In the genomic region with DNA sequence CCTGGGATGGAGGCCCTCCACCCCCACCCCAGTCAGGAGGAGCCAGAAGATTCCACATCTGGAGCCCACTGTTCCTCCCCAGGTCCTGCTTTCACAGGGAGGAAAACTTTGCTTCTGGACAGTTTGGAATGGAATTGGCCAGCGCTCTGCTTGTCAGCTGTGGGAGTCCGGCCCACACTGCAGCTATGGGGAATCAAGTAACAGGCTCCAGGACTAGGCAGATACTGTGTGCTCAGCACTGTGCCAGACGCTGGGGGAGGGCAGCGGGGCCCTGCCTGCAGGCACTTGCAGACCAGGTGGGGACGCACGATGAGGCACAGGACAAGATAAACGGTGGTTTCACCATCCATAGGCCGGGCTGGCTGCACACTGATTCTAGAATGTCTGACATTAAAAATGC, we compare ENCODE assay signal across 14 cellular contexts.
DNase-seq lines count a peak whose midpoint lies in the region; ATAC-seq and TF ChIP-seq lines count a peak whose summit lies in the region.
"Had no signal": no experiment of that assay in that cellular context is flagged by ENCODE, and none has a peak within 500 bp of the region (broad histone marks: within the 10 kb centered on the region; RNA-seq: fewer than 3 reads in every experiment).

No MANE protein-coding gene starts in this region.

- H3K36me3 ChIP-seq in esophagus squamous epithelium, result peaks cover 5 to 79% (median 20%) of the 10 kb centered on the region in 3 donors
- H3K36me3 ChIP-seq in mucosa of descending colon (ENCODE audit: low read depth), result no peaks in the 10 kb centered on the region
- peaks cover 58% of the 10 kb centered on the region for H3K36me3 ChIP-seq in CD4-positive, alpha-beta memory T cell (ENCODE audit: insufficient read depth, low read length)
- peaks cover 13% of the 10 kb centered on the region for H3K36me3 ChIP-seq in PC-3 (ENCODE audit: low read depth, low read length)

- no peak overlapping the region for H4K91ac ChIP-seq in H9 (ENCODE audit: insufficient read length, low read depth, low read length)

- TF ChIP-seq POLR2A in esophagus squamous epithelium (IDR thresholded peaks at IDR 0.05), result no peak

- H2AK5ac ChIP-seq in H9 (ENCODE audit: insufficient read length, low read length), result no peak overlapping the region

- H3K9me3 Mint-ChIP-seq in H9, result no peaks in the 10 kb centered on the region
- no peaks in the 10 kb centered on the region for H3K9me3 Mint-ChIP-seq in CD4-positive, alpha-beta memory T cell
- H3K9me3 Mint-ChIP-seq: CD8-positive, alpha-beta memory T cell had no signal

- H3K4me1 Mint-ChIP-seq in H9, result peaks cover 23 to 31% of the 10 kb centered on the region in 2 experiments
- H3K4me1 Mint-ChIP-seq in CD4-positive, alpha-beta memory T cell, result peaks cover 3 to 13% (median 8%) of the 10 kb centered on the region in 4 donors

- H3K23me2 ChIP-seq in H9 (ENCODE audit: insufficient read length, low read depth, low read length, poor library complexity, severe bottlenecking), result no peaks in the 10 kb centered on the region

- H3K56ac ChIP-seq in H9 (ENCODE audit: insufficient read length, low read depth, low read length), result no peak overlapping the region

- H3K14ac ChIP-seq in H9 (ENCODE audit: insufficient read depth, low read length), result no peak overlapping the region; the same call in 1 of the 2 replicates

- H3K4me3 Mint-ChIP-seq in H9, result no peak overlapping the region
- no peak overlapping the region for H3K4me3 Mint-ChIP-seq in CD4-positive, alpha-beta memory T cell
- H3K4me3 Mint-ChIP-seq: CD8-positive, alpha-beta memory T cell had no signal

- H2BK120ac ChIP-seq in H9 (ENCODE audit: low read depth, low read length, poor library complexity, severe bottlenecking), result no peak overlapping the region

- DNase-seq in H9, result no peak
- DNase-seq in esophagus squamous epithelium (lab: John Stamatoyannopoulos, UW), result no peak
- DNase-seq in mucosa of descending colon, result no peak
- DNase-seq in ecto neural progenitor cell (ENCODE audit: low spot score), result no peak
- DNase-seq in HUDEP-2 (lab: John Stamatoyannopoulos, UW; ENCODE audit: unreplicated experiment in 76 of 76), result no peak
- no peak for DNase-seq in CD4-positive, alpha-beta memory T cell
- DNase-seq in PC-3, result no peak
- DNase-seq: activated CD4-positive, alpha-beta T cell treated with anti-CD3 and anti-CD28 coated beads for 1 hour; CD8-positive, alpha-beta memory T cell; NCI-H524 treated with DMSO at 0.1 percent for 48 hours; stimulated activated CD4-positive, alpha-beta T cell treated with anti-CD3 and anti-CD28 coated beads, Interleukin-15, amount 100 ng/mL, for 24 hours; stimulated activated naive CD4-positive, alpha-beta T cell had no signal

- H3K4me3 ChIP-seq in esophagus squamous epithelium (no peak overlapping the region), mucosa of descending colon (no peak overlapping the region), PC-3 (ENCODE audit: low read length) (no peak overlapping the region)
- no peak overlapping the region for H3K4me3 ChIP-seq in CD4-positive, alpha-beta memory T cell (ENCODE audit: low read length in 2 of 2)
- H3K4me3 ChIP-seq: SK-N-MC had no signal

- H3T11ph ChIP-seq in H9 (ENCODE audit: low read length), result no peak overlapping the region

- no CpG with 5 or more reads among the region's 8 CpGs for WGBS in H9 (ENCODE audit: extremely low coverage, insufficient read length, low lambda C conversion rate)
- 56 to 100% methylated on average over 2 to 5 of the region's 8 CpGs for WGBS in esophagus squamous epithelium, 2 donors

- no peaks in the 10 kb centered on the region for H3K9me2 ChIP-seq in PC-3 (replicated peaks; ENCODE audit: low read length)

- no peak overlapping the region for H2BK20ac ChIP-seq in H9 (ENCODE audit: low read depth, low read length, poor library complexity, severe bottlenecking)

- no peak for TF ChIP-seq CTCF in H9 (conservative IDR thresholded peaks at IDR 0.05)
- no peak for TF ChIP-seq CTCF in esophagus squamous epithelium (IDR thresholded peaks at IDR 0.05)
- no peak for TF ChIP-seq CTCF in mucosa of descending colon (IDR thresholded peaks at IDR 0.05)
- TF ChIP-seq CTCF in PC-3 (conservative IDR thresholded peaks at IDR 0.05; ENCODE audit: low read depth, low read length), result no peak

- no peak overlapping the region for H2BK12ac ChIP-seq in H9 (ENCODE audit: insufficient read length, low read depth, low read length)

- intact Hi-C loops in esophagus squamous epithelium (cut with DNase I) (no loop called here), mucosa of descending colon (cut with DNase I, micrococcal nuclease) (no loop called here), PC-3 (cut with micrococcal nuclease) (no loop called here)
- intact Hi-C loops in CD4-positive, alpha-beta memory T cell (cut with micrococcal nuclease), result no loop called here

- H4K8ac ChIP-seq in H9 (replicated peaks; ENCODE audit: insufficient read length, low read depth, low read length), result no peak overlapping the region

- H3K79me2 ChIP-seq in H9 (ENCODE audit: insufficient read depth, low read length), result no peaks in the 10 kb centered on the region
- H3K79me2 ChIP-seq in PC-3 (ENCODE audit: low read length), result 0 out of 2 replicates have a peak, but pooled peaks cover 4% of the 10 kb centered on the region

- CTCF ChIA-PET in CD4-positive, alpha-beta memory T cell (lab: Charles Lee; ENCODE audit: partially characterized antibody), result no interaction called here
- CTCF ChIA-PET in PC-3 (lab: Charles Lee), result no interaction called here

- H3K9ac ChIP-seq in H9 (ENCODE audit: extremely low read depth, insufficient read length, low read length) (no peak overlapping the region), PC-3 (ENCODE audit: low read length) (no peak overlapping the region)

- no peaks in the 10 kb centered on the region for H4K20me1 ChIP-seq in H9 (ENCODE audit: control insufficient read depth, insufficient read depth, insufficient read length)
- no peaks in the 10 kb centered on the region for H4K20me1 ChIP-seq in PC-3 (ENCODE audit: low read length)

- H3K9me3 ChIP-seq in H9 (ENCODE audit: control insufficient read depth, low read depth, low read length) (no peaks in the 10 kb centered on the region), esophagus squamous epithelium (no peaks in the 10 kb centered on the region), mucosa of descending colon (no peaks in the 10 kb centered on the region), PC-3 (ENCODE audit: low read length) (no peaks in the 10 kb centered on the region)
- H3K9me3 ChIP-seq in CD4-positive, alpha-beta memory T cell (ENCODE audit: control insufficient read depth in 1 of 2, low read length in 2 of 2), result no peaks in the 10 kb centered on the region

- peak overlapping the region; percentile 10 for H3K18ac ChIP-seq in H9 (ENCODE audit: insufficient read length, low read depth, low read length)

- no peaks in the 10 kb centered on the region for H3K27me3 ChIP-seq in H9 (ENCODE audit: insufficient read depth, low read length)
- H3K27me3 ChIP-seq in esophagus squamous epithelium, result no peaks in the 10 kb centered on the region
- H3K27me3 ChIP-seq in CD4-positive, alpha-beta memory T cell (ENCODE audit: insufficient read depth, low read length), result no peaks in the 10 kb centered on the region
- H3K27me3 ChIP-seq in PC-3 (ENCODE audit: low read length), result no peaks in the 10 kb centered on the region

- H2BK5ac ChIP-seq in H9 (ENCODE audit: insufficient read length, low read length), result no peak overlapping the region

- BruUV-seq in PC-3 (replicated peaks; lab: Mats Ljungman, UMichigan), result no TSS peak

- H3F3A ChIP-seq in PC-3 (ENCODE audit: low read length, unreplicated experiment), result peaks cover 6% of the 10 kb centered on the region

- no peak overlapping the region for H2BK15ac ChIP-seq in H9 (ENCODE audit: low read depth, low read length)

- no peak overlapping the region for H3K23ac ChIP-seq in H9 (ENCODE audit: insufficient read length, low read depth, low read length)

- no peaks in the 10 kb centered on the region for H3K27me3 Mint-ChIP-seq in H9 (ENCODE audit: low read depth)
- no peaks in the 10 kb centered on the region for H3K27me3 Mint-ChIP-seq in CD4-positive, alpha-beta memory T cell
- H3K27me3 Mint-ChIP-seq: CD8-positive, alpha-beta memory T cell had no signal

- H3K79me1 ChIP-seq in H9 (ENCODE audit: insufficient read depth, low read depth, low read length, poor library complexity, severe bottlenecking), result no peaks in the 10 kb centered on the region

- peak; percentile 5 for ATAC-seq in mucosa of descending colon
- ATAC-seq in PC-3, result no peak

- H3K27ac ChIP-seq in H9 (ENCODE audit: insufficient read length, low read depth, low read length), result no peak overlapping the region
- peak overlapping the region in 3 of 4 donors; percentile 66 to 82 (median 81) for H3K27ac ChIP-seq in esophagus squamous epithelium
- peak overlapping the region; percentile 67 for H3K27ac ChIP-seq in temporal lobe (ENCODE audit: low read depth, low read length)
- H3K27ac ChIP-seq in CD4-positive, alpha-beta memory T cell (ENCODE audit: low read depth, low read length), result no peak overlapping the region
- no peak overlapping the region for H3K27ac ChIP-seq in PC-3 (ENCODE audit: low read length)
- H3K27ac ChIP-seq: SK-N-MC had no signal

- H2AFZ ChIP-seq in H9 (ENCODE audit: low read length) (no peak overlapping the region), PC-3 (ENCODE audit: low read length) (no peak overlapping the region)

- POLR2A ChIA-PET in CD4-positive, alpha-beta memory T cell (lab: Charles Lee; ENCODE audit: partially characterized antibody), result no interaction called here
- POLR2A ChIA-PET in PC-3 (lab: Charles Lee; ENCODE audit: unreplicated experiment), result no interaction called here

- no peak overlapping the region for H3K4ac ChIP-seq in H9 (ENCODE audit: low read depth, low read length)

- H3K4me1 ChIP-seq in H9 (ENCODE audit: insufficient read depth, low read length) (peaks cover 5% of the 10 kb centered on the region; the same call in 1 of the 2 replicates), esophagus squamous epithelium (peaks cover 21 to 64% (median 46%) of the 10 kb centered on the region in 3 donors), mucosa of descending colon (ENCODE audit: low read depth) (peaks cover 4% of the 10 kb centered on the region), PC-3 (ENCODE audit: insufficient read depth, low read length) (peaks cover 51% of the 10 kb centered on the region)
- no peaks in the 10 kb centered on the region for H3K4me1 ChIP-seq in CD4-positive, alpha-beta memory T cell (ENCODE audit: insufficient read depth, low read length)

- peak overlapping the region in 2 of 3 experiments; percentile 47 to 62; a peak in 3 of 7 replicates for H3K27ac Mint-ChIP-seq in H9
- no peak overlapping the region for H3K27ac Mint-ChIP-seq in CD4-positive, alpha-beta memory T cell

- H3K36me3 Mint-ChIP-seq in H9 (ENCODE audit: insufficient read depth in 1 of 3, low read depth in 3 of 3), result peaks cover 4 to 7% (median 6%) of the 10 kb centered on the region in 3 experiments; a peak in 4 of 7 replicates
- H3K36me3 Mint-ChIP-seq in CD4-positive, alpha-beta memory T cell, result peaks cover 30 to 71% of the 10 kb centered on the region in 2 donors

- H3K4me2 ChIP-seq in H9 (ENCODE audit: insufficient read depth, insufficient read length, low read length) (no peak overlapping the region), PC-3 (ENCODE audit: low read length) (no peak overlapping the region)

- no peak overlapping the region for H4K5ac ChIP-seq in H9 (ENCODE audit: insufficient read length, low read depth, low read length)

Comparison
In these comparisons a context has a peak if more than half of its experiments do, and no peak if none do; other contexts are left out.
1. H3K27ac ChIP-seq: peak in esophagus squamous epithelium (3 of 4) and temporal lobe (single experiment); none in H9 (single experiment), CD4-positive, alpha-beta memory T cell (single experiment) and PC-3 (single experiment).
2. H3K27ac Mint-ChIP-seq: peak in H9 (2 of 3); none in CD4-positive, alpha-beta memory T cell (0 of 7).